19 cellular contexts compared by ENCODE assay signal in the genomic region with DNA sequence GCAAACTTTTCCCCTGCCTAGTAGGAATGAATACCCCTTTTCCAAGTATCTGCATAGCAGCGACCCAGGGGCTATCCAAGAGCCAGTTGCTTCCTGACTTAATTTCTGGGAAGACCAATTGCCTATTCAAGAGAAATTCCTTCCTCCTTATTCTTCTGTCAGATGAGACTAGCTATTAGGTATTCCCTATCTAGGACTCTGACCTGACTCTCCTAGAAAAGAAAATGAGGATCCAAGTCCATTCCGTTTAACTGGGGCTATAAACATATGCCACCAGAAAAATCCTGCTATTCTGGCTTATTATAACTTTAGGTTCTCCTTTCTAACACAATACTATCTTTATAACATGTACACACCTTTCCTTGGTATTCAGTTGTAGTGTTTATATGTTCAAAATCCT. TPM values are rescaled to one million over a fixed set of nuclear protein-coding genes. Genes with fewer than 3 reads are reported as not detected.
"Had no signal": no experiment of that assay in that cellular context is flagged by ENCODE, and none has a peak within 500 bp of the region (broad histone marks: within the 10 kb centered on the region; RNA-seq: fewer than 3 reads in every experiment).

No MANE protein-coding gene starts in this region.

- H3K27me3 ChIP-seq: neutrophil had no signal

- DNase-seq: activated CD4-positive, alpha-beta T cell treated with anti-CD3 and anti-CD28 coated beads, Interleukin-2, amount 10 ng/mL, durations not matched to agents 7 days and 5 days; activated CD8-positive, alpha-beta memory T cell treated with anti-CD3 and anti-CD28 coated beads for 24 hours; activated naive CD4-positive, alpha-beta T cell; hippocampal formation; naive thymus-derived CD4-positive, alpha-beta T cell; posterior cingulate gyrus; stimulated activated CD4-positive, alpha-beta T cell treated with anti-CD3 and anti-CD28 coated beads, Interleukin-15, amount 100 ng/mL, for 24 hours; stimulated activated CD4-positive, alpha-beta T cell treated with anti-CD3 and anti-CD28 coated beads, Interleukin-4, amount 100 ng/mL, for 24 hours; stimulated activated naive CD4-positive, alpha-beta T cell; substantia nigra; T-helper 9 cell had no signal

- H3K36me3 ChIP-seq: neutrophil had no signal

- FAIRE-seq: astrocyte had no signal

- H3K9me3 ChIP-seq: neutrophil had no signal

- H3K4me3 ChIP-seq: SK-N-MC had no signal

- ATAC-seq: esophagus mucosa; naive thymus-derived CD4-positive, alpha-beta T cell had no signal

- H3K27ac ChIP-seq: neutrophil, SK-N-MC had no signal

RNA-seq across cellular contexts. Expression of gene HHLA2, which starts 1.7 kb away (rescaled TPM):
- total RNA-seq: astrocyte, esophagus mucosa, glomerular endothelial cell, lower leg skin, mesothelial cell of epicardium, skeletal muscle tissue had no signal
